ENCODE assay signal across 8 cellular contexts in genomic region chr19:48993175-48994034, GRCh38. TPM values are rescaled to one million over a fixed set of nuclear protein-coding genes. Genes with fewer than 3 reads are reported as not detected.
A peak's percentile ranks its signal among the peaks of the same experiment; 100 is the strongest.
DNase-seq lines count a peak whose midpoint lies in the region; ATAC-seq and TF ChIP-seq lines count a peak whose summit lies in the region.

Gene GYS1 (minus strand): TSS chr19:48993309. CDS start chr19:48993112, 197 bp downstream.
Gene RUVBL2 (plus strand): TSS chr19:48993887. CDS start chr19:48993912, 25 bp downstream.

- H3K4me1 ChIP-seq in osteoblast (ENCODE audit: insufficient read depth, low read length): peaks cover 29% of the 10 kb centered on the region
- H3K4me1 ChIP-seq in thymus (ENCODE audit: control insufficient read depth, insufficient read depth, low read length): peaks cover 20% of the 10 kb centered on the region

- H3K27ac ChIP-seq in osteoblast (ENCODE audit: low read depth, low read length): peak within 1 kb of the TSS; percentile 85
- peak within 1 kb of the TSS; percentile 98 for H3K27ac ChIP-seq in thymus (ENCODE audit: low read depth)

- H3K27me3 ChIP-seq in osteoblast (ENCODE audit: insufficient read depth, low read length): no peaks in the 10 kb centered on the region
- H3K27me3 ChIP-seq in thymus (ENCODE audit: control insufficient read depth, insufficient read depth): no peaks in the 10 kb centered on the region

- H3K79me2 ChIP-seq in osteoblast (ENCODE audit: insufficient read depth, low read length): peaks cover 80% of the 10 kb centered on the region

- peak within 1 kb of the TSS; percentile 82 for H2AFZ ChIP-seq in osteoblast (ENCODE audit: low read length)

- DNase-seq in GM10248 (ENCODE audit: extremely low spot score) (peak; percentile 99), NCI-H1092 (lab: John Stamatoyannopoulos, UW) (peak; percentile 96), SKM-1 (lab: John Stamatoyannopoulos, UW; ENCODE audit: unreplicated experiment) (peak; percentile 94), glomerular visceral epithelial cell (ENCODE audit: extremely low spot score) (peak; percentile 100), osteoblast (ENCODE audit: insufficient read length, low spot score, missing footprints) (peak; percentile 98)

- peak within 1 kb of the TSS; percentile 98 for H3K27ac Mint-ChIP-seq in activated naive CD8-positive, alpha-beta T cell

- peak within 1 kb of the TSS; percentile 99 for H3K4me2 ChIP-seq in osteoblast (ENCODE audit: insufficient read depth, low read length)

- CTCF ChIA-PET in GM10248 (lab: Yijun Ruan, JAX): interaction anchor here (0.6 to 4.5 kb wide), 43 partner anchors 10 to 477 kb away, joined by 3 to 129 read pairs (median 4); partner anchors contain the start of genes DHDH, FTL, LIN7B and NUCB1

- no peaks in the 10 kb centered on the region for H3K9me3 ChIP-seq in osteoblast (ENCODE audit: low read depth, low read length)
- no peaks in the 10 kb centered on the region for H3K9me3 ChIP-seq in thymus (ENCODE audit: control insufficient read depth)

- peak; percentile 84 for ATAC-seq in HG02588 (IDR thresholded peaks at IDR 0.05; ENCODE audit: unreplicated experiment)

- peak within 1 kb of the TSS; percentile 97 for H3K4me3 Mint-ChIP-seq in activated naive CD8-positive, alpha-beta T cell

- H3K4me1 Mint-ChIP-seq in activated naive CD8-positive, alpha-beta T cell (ENCODE audit: low read depth): peaks cover 33% of the 10 kb centered on the region

- peaks cover 6% of the 10 kb centered on the region for H3K36me3 ChIP-seq in osteoblast (ENCODE audit: insufficient read depth, low read length)
- peaks cover 14% of the 10 kb centered on the region for H3K36me3 ChIP-seq in thymus (ENCODE audit: control insufficient read depth, insufficient read depth)

- H4K20me1 ChIP-seq in osteoblast (ENCODE audit: insufficient read depth, low read length): peaks cover 20% of the 10 kb centered on the region

- H3K27me3 Mint-ChIP-seq in activated naive CD8-positive, alpha-beta T cell: no peaks in the 10 kb centered on the region

- peak within 1 kb of the TSS; percentile 89 for H3K4me3 ChIP-seq in osteoblast (ENCODE audit: insufficient read depth, low read length)
- H3K4me3 ChIP-seq in thymus (ENCODE audit: low read length): peak within 1 kb of the TSS; percentile 61

- POLR2A ChIA-PET in GM10248 (lab: Yijun Ruan, JAX): interaction anchor here (0.6 to 2.3 kb wide), 19 partner anchors 8 to 374 kb away, joined by 3 to 29 read pairs (median 4); partner anchors contain the start of genes FTL, PPP1R15A, RPL18 and SPHK2

- no peaks in the 10 kb centered on the region for H3K9me3 Mint-ChIP-seq in activated naive CD8-positive, alpha-beta T cell (ENCODE audit: low read depth)

- peaks cover 6% of the 10 kb centered on the region for H3K36me3 Mint-ChIP-seq in activated naive CD8-positive, alpha-beta T cell

- WGBS in thymus: under 1% methylated on average over 56 of the region's 56 CpGs

- TF ChIP-seq CTCF in GM10248 (IDR thresholded peaks at IDR 0.05; ENCODE audit: control extremely low read depth, extremely low read depth, low read depth, missing control alignments) (peak; percentile 91), osteoblast (IDR thresholded peaks at IDR 0.05; ENCODE audit: extremely low read depth, low read depth, low read length) (peak; percentile 82)

RNA-seq across cellular contexts. Expression of gene GYS1, which starts in this region (rescaled TPM):
- total RNA-seq in osteoblast: 25.6 and 44.5 TPM in 2 replicates
- 22.2 TPM for polyA plus RNA-seq in thymus

RNA-seq across cellular contexts. Expression of gene RUVBL2, which starts in this region (rescaled TPM):
- 113 and 122 TPM in 2 replicates for total RNA-seq in osteoblast
- 52.0 TPM for polyA plus RNA-seq in thymus

Comparison
In these comparisons a context has a peak if more than half of its experiments do, and no peak if none do; other contexts are left out.
1. Peak in every context shown above with its lines: DNase-seq, ATAC-seq, H3K4me3 ChIP-seq and H3K27ac ChIP-seq.